In genomic region chr7:99140813-99141212, GRCh38 we compare ENCODE assay signal across 10 cellular contexts. TPM values are rescaled to one million over a fixed set of nuclear protein-coding genes. Genes with fewer than 3 reads are reported as not detected.
DNase-seq lines count a peak whose midpoint lies in the region; ATAC-seq and TF ChIP-seq lines count a peak whose summit lies in the region.
"Had no signal": no experiment of that assay in that cellular context is flagged by ENCODE, and none has a peak within 500 bp of the region (broad histone marks: within the 10 kb centered on the region; RNA-seq: fewer than 3 reads in every experiment).

No MANE protein-coding gene starts in this region.

- H3K27ac Mint-ChIP-seq in stimulated activated naive CD8-positive, alpha-beta T cell treated with anti-CD3 and anti-CD28 coated beads, Interleukin-15, Interleukin-2, amounts not matched to agents 100 ng/mL and 50 ng/mL, for 24 hours = no peak overlapping the region
- H3K27ac Mint-ChIP-seq in chondrocyte (ENCODE audit: unreplicated experiment) (peak overlapping the region; percentile 96), natural killer cell (peak overlapping the region; percentile 94 to 95)

- H3K9me3 Mint-ChIP-seq in stimulated activated naive CD8-positive, alpha-beta T cell treated with anti-CD3 and anti-CD28 coated beads, Interleukin-15, Interleukin-2, amounts not matched to agents 100 ng/mL and 50 ng/mL, for 24 hours = no peaks in the 10 kb centered on the region
- H3K9me3 Mint-ChIP-seq in chondrocyte (ENCODE audit: low read depth) (no peaks in the 10 kb centered on the region), natural killer cell (peaks cover 0 to 2% of the 10 kb centered on the region in 2 donors)

- ATAC-seq in stimulated activated naive CD8-positive, alpha-beta T cell treated with anti-CD3 and anti-CD28 coated beads, Interleukin-15, Interleukin-2, amounts not matched to agents 100 U/mL and 50 U/mL, for 24 hours = no peak
- no peak for ATAC-seq in natural killer cell
- ATAC-seq in HG03196 (IDR thresholded peaks at IDR 0.05; ENCODE audit: unreplicated experiment) = no peak

- DNase-seq in stimulated activated naive CD8-positive, alpha-beta T cell treated with anti-CD3 and anti-CD28 coated beads, Interleukin-15, Interleukin-2, amounts not matched to agents 100 U/mL and 50 U/mL, for 24 hours = no peak
- no peak for DNase-seq in chondrocyte (ENCODE audit: low spot score)
- DNase-seq in natural killer cell = no peak
- DNase-seq in NCI-H2081 treated with DMSO at 0.1 percent for 48 hours (lab: John Stamatoyannopoulos, UW) = no peak
- no peak for DNase-seq in dermis blood vessel endothelial cell
- no peak for DNase-seq in COLO829 (ENCODE audit: low spot score)
- DNase-seq: DMS153, NCI-H1930 had no signal

- peaks cover 63% of the 10 kb centered on the region for H3K4me1 Mint-ChIP-seq in stimulated activated naive CD8-positive, alpha-beta T cell treated with anti-CD3 and anti-CD28 coated beads, Interleukin-15, Interleukin-2, amounts not matched to agents 100 ng/mL and 50 ng/mL, for 24 hours (ENCODE audit: low read depth)
- peaks cover 65% of the 10 kb centered on the region for H3K4me1 Mint-ChIP-seq in chondrocyte (ENCODE audit: low read depth)
- H3K4me1 Mint-ChIP-seq in natural killer cell = peaks cover 51% of the 10 kb centered on the region in 2 donors

- no peaks in the 10 kb centered on the region for H3K27me3 Mint-ChIP-seq in stimulated activated naive CD8-positive, alpha-beta T cell treated with anti-CD3 and anti-CD28 coated beads, Interleukin-15, Interleukin-2, amounts not matched to agents 100 ng/mL and 50 ng/mL, for 24 hours
- H3K27me3 Mint-ChIP-seq in chondrocyte (ENCODE audit: low read depth) = no peaks in the 10 kb centered on the region
- H3K27me3 Mint-ChIP-seq in natural killer cell (ENCODE audit: low read depth in 2 of 2) = no peaks in the 10 kb centered on the region

- no peaks in the 10 kb centered on the region for H3K36me3 Mint-ChIP-seq in stimulated activated naive CD8-positive, alpha-beta T cell treated with anti-CD3 and anti-CD28 coated beads, Interleukin-15, Interleukin-2, amounts not matched to agents 100 ng/mL and 50 ng/mL, for 24 hours (ENCODE audit: low read depth)
- no peaks in the 10 kb centered on the region for H3K36me3 Mint-ChIP-seq in chondrocyte (ENCODE audit: low read depth)
- H3K36me3 Mint-ChIP-seq in natural killer cell = no peaks in the 10 kb centered on the region

- TF ChIP-seq CTCF in chondrocyte (IDR thresholded peaks at IDR 0.05) (no peak), natural killer cell (IDR thresholded peaks at IDR 0.05) (no peak)

- intact Hi-C loops in natural killer cell (cut with micrococcal nuclease) = loop anchor here (2.0 to 5.0 kb wide), 2 partner anchors 172 to 186 kb away; partner anchors contain the start of gene ARPC1A

- H3K4me3 Mint-ChIP-seq in stimulated activated naive CD8-positive, alpha-beta T cell treated with anti-CD3 and anti-CD28 coated beads, Interleukin-15, Interleukin-2, amounts not matched to agents 100 ng/mL and 50 ng/mL, for 24 hours = peak overlapping the region; percentile 86
- H3K4me3 Mint-ChIP-seq in chondrocyte (ENCODE audit: unreplicated experiment) = peak overlapping the region; percentile 82
- peak overlapping the region; percentile 90 for H3K4me3 Mint-ChIP-seq in natural killer cell

RNA-seq across cellular contexts. Expression of gene SMURF1, which starts 3.1 kb away (rescaled TPM):
- total RNA-seq in chondrocyte (28.2 to 32.2 TPM (median 30.2 TPM) in 3 replicates), natural killer cell (10 to 100 TPM; 33.3 to 34.7 (median 34.2) TPM), dermis blood vessel endothelial cell (18.9 and 21.6 TPM in 2 replicates)
